8 cellular contexts compared by ENCODE assay signal in genomic region chr15:74723754-74724334, GRCh38. TPM values are rescaled to one million over a fixed set of nuclear protein-coding genes. Genes with fewer than 3 reads are reported as not detected.
A peak's percentile ranks its signal among the peaks of the same experiment; 100 is the strongest.
DNase-seq lines count a peak whose midpoint lies in the region; ATAC-seq, FAIRE-seq and TF ChIP-seq lines count a peak whose summit lies in the region.

No MANE protein-coding gene starts in this region.

- peaks cover 11% of the 10 kb centered on the region for H3K27me3 Mint-ChIP-seq in stimulated activated naive CD8-positive, alpha-beta T cell treated with anti-CD3 and anti-CD28 coated beads, Interleukin-15, amount 100 ng/mL, for 72 hours

- no peaks in the 10 kb centered on the region for H3K9me3 ChIP-seq in GM12878 (replicated peaks; ENCODE audit: control insufficient read depth, insufficient read depth, low read length)

- WGBS in GM12878 (ENCODE audit: insufficient coverage, insufficient replicate concordance, low lambda C conversion rate, missing lambda C conversion rate), result 18% methylated on average over 1 of the region's 1 CpG

- H3K9ac ChIP-seq in GM12878 (ENCODE audit: control insufficient read depth, insufficient read depth, low read length), result no peak overlapping the region

- DNase-seq in stimulated activated naive CD8-positive, alpha-beta T cell treated with anti-CD3 and anti-CD28 coated beads, Interleukin-15, amount 100 ng/mL, for 72 hours, result peak in 1 of 2 donors; percentile 29
- DNase-seq in stimulated activated naive CD8-positive, alpha-beta T cell treated with anti-CD3 and anti-CD28 coated beads, Interleukin-15, Interleukin-2, amounts not matched to agents 100 U/mL and 50 U/mL, for 24 hours, result no peak
- DNase-seq in NCI-H2171 treated with DMSO at 0.1 percent for 48 hours (lab: John Stamatoyannopoulos, UW), result peak; percentile 78
- DNase-seq in GM12878 (ENCODE audit: low read depth, low spot score), result no peak
- DNase-seq in left lobe of liver (ENCODE audit: low spot score), result no peak
- DNase-seq in cortex of kidney (lab: John Stamatoyannopoulos, UW), result no peak

- no peak overlapping the region for H3K4me2 ChIP-seq in GM12878 (ENCODE audit: control insufficient read depth, insufficient read depth)

- intact Hi-C loops in GM12878 (cut with micrococcal nuclease; ENCODE audit: unreplicated experiment), result no loop called here

- in situ Hi-C loops in GM12878 (cut with MboI), result no loop called here

- no peaks in the 10 kb centered on the region for H3K36me3 ChIP-seq in GM12878 (ENCODE audit: control insufficient read depth in 2 of 2, insufficient read depth in 2 of 2, low read length in 1 of 2)

- FAIRE-seq in GM12878 (lab: Jason Lieb, UNC), result no peak

- CTCF ChIA-PET in GM12878 (lab: Yijun Ruan, JAX), result no interaction called here

- H2AFZ ChIP-seq in GM12878 (ENCODE audit: control insufficient read depth, low read depth, low read length), result no peak overlapping the region

- peaks cover 4% of the 10 kb centered on the region for H3K4me1 ChIP-seq in GM12878 (ENCODE audit: control insufficient read depth, insufficient read depth, low read length)

- no peak for TF ChIP-seq CTCF in GM12878 (IDR thresholded peaks at IDR 0.05 in 2 of 3, conservative IDR thresholded peaks at IDR 0.05 in 1 of 3; ENCODE audit: control insufficient read depth in 2 of 3, extremely low read depth in 1 of 3, insufficient read depth in 1 of 3, low read depth in 3 of 3, low read length in 3 of 3)

- POLR2A ChIA-PET in GM12878 (lab: Charles Lee), result interaction anchor here (0.6 kb wide), 1 partner anchor 174 kb away, joined by 3 read pairs; no protein-coding TSS in a partner anchor

- RAD21 ChIA-PET in GM12878 (lab: Charles Lee; ENCODE audit: unreplicated experiment), result no interaction called here

- H4K20me1 ChIP-seq in GM12878 (ENCODE audit: control insufficient read depth, insufficient read depth), result no peaks in the 10 kb centered on the region

- H3K27ac ChIP-seq in GM12878 (ENCODE audit: control insufficient read depth, insufficient read depth), result no peak overlapping the region

- H3K27me3 ChIP-seq in GM12878 (replicated peaks in 1 of 2; ENCODE audit: control insufficient read depth in 2 of 2, insufficient read depth in 2 of 2, low read length in 1 of 2), result peaks cover 0 to 3% of the 10 kb centered on the region in 2 experiments; a peak in 3 of 4 replicates

- no peak for TF ChIP-seq POLR2A in GM12878 (IDR thresholded peaks at IDR 0.05; ENCODE audit: low read depth, low read length)

- H3K4me3 Mint-ChIP-seq in stimulated activated naive CD8-positive, alpha-beta T cell treated with anti-CD3 and anti-CD28 coated beads, Interleukin-15, amount 100 ng/mL, for 72 hours, result peak overlapping the region in 1 of 2 donors; percentile 50

- no peaks in the 10 kb centered on the region for H3K79me2 ChIP-seq in GM12878 (ENCODE audit: control insufficient read depth, insufficient read depth, low read length)

- TF ChIP-seq RAD21 in GM12878 (IDR thresholded peaks at IDR 0.05; ENCODE audit: insufficient read depth, low read depth, low read length), result no peak

- H3K9me3 Mint-ChIP-seq in stimulated activated naive CD8-positive, alpha-beta T cell treated with anti-CD3 and anti-CD28 coated beads, Interleukin-15, amount 100 ng/mL, for 72 hours, result no peaks in the 10 kb centered on the region

- SMC1A ChIA-PET in GM12878 (lab: Charles Lee; ENCODE audit: uncharacterized antibody, unreplicated experiment), result interaction anchor here (1.4 kb wide), 1 partner anchor 45 kb away, joined by 3 read pairs; no protein-coding TSS in a partner anchor

- peaks cover 35% of the 10 kb centered on the region for H3K4me1 Mint-ChIP-seq in stimulated activated naive CD8-positive, alpha-beta T cell treated with anti-CD3 and anti-CD28 coated beads, Interleukin-15, amount 100 ng/mL, for 72 hours

- H3K27ac Mint-ChIP-seq in stimulated activated naive CD8-positive, alpha-beta T cell treated with anti-CD3 and anti-CD28 coated beads, Interleukin-15, amount 100 ng/mL, for 72 hours, result no peak overlapping the region

- no TSS peak for BruUV-seq in GM12878 (replicated peaks; lab: Mats Ljungman, UMichigan)

- no peak for TF ChIP-seq EP300 in GM12878 (IDR thresholded peaks at IDR 0.05; ENCODE audit: borderline replicate concordance in 1 of 2, control insufficient read depth in 1 of 2, low read depth in 2 of 2, low read length in 2 of 2)

- no peak overlapping the region for H3K4me3 ChIP-seq in GM12878

- peak; percentile 33 for ATAC-seq in stimulated activated naive CD8-positive, alpha-beta T cell treated with anti-CD3 and anti-CD28 coated beads, Interleukin-15, amount 100 ng/mL, for 72 hours
- ATAC-seq in stimulated activated naive CD8-positive, alpha-beta T cell treated with anti-CD3 and anti-CD28 coated beads, Interleukin-15, Interleukin-2, amounts not matched to agents 100 U/mL and 50 U/mL, for 24 hours, result no peak
- ATAC-seq in GM12878 (peak; percentile 48; the same call in 2 of the 3 replicates), left lobe of liver (peak; percentile 35), HG02588 (IDR thresholded peaks at IDR 0.05; ENCODE audit: unreplicated experiment) (no peak), HG03469 (IDR thresholded peaks at IDR 0.05; ENCODE audit: unreplicated experiment) (no peak)

RNA-seq across cellular contexts. Expression of gene CYP1A1, which starts 1.5 kb away (rescaled TPM):
- total RNA-seq in GM12878 (2013; cell fraction: nucleolus; rRNA removed), result 0.37 and 0.65 TPM in 2 replicates
- total RNA-seq in GM12878 (2014; rRNA removed), result 0.28 TPM in 1 of 2 replicates, not detected in the other
- total RNA-seq in GM12878 (2014; rRNA removed; fragmentation: Illumina TruSeq; extraction: Trizol), result 0.09 TPM in 1 of 2 replicates, not detected in the other
- not detected in 2 replicates for total RNA-seq in GM12878 (2021)
- polyA plus RNA-seq in GM12878 (2011; ENCODE audit: low read depth), result 0.31 TPM
- polyA plus RNA-seq in GM12878 (2011; rRNA removed), result 0.05 and 0.29 TPM in 2 replicates
- 0.12 and 0.25 TPM in 2 replicates for polyA plus RNA-seq in GM12878 (2011; cell fraction: cytosol; rRNA removed)
- 0.19 and 0.30 TPM in 2 replicates for polyA plus RNA-seq in GM12878 (2011; cell fraction: nucleus; rRNA removed)
- polyA plus RNA-seq in GM12878 (2012), result 0.41 and 0.60 TPM in 2 replicates
- 0.04 TPM in 1 of 2 replicates, not detected in the other for polyA plus RNA-seq in GM12878 (2014; fragmentation: Illumina TruSeq; extraction: Trizol)
- polyA plus RNA-seq in GM12878 (2014; fragmentation: Nextera tagmentation; extraction: Ambion mirVana), result not detected
- 0.04 and 0.22 TPM in 2 replicates for polyA plus RNA-seq in GM12878 (2014; rRNA removed)
- polyA plus RNA-seq in GM12878 (2016; fragmentation: Nextera tagmentation; extraction: Ambion mirVana), result under 1 TPM in 1 of 2 experiments, not detected in 1; 0.71 TPM
- 0.41 TPM in 1 of 2 replicates, not detected in the other for polyA minus RNA-seq in GM12878 (2011; rRNA and poly(A)+ RNA removed)
- polyA minus RNA-seq in GM12878 (2011; cell fraction: cytosol; rRNA and poly(A)+ RNA removed), result not detected in 2 replicates
- polyA minus RNA-seq in GM12878 (2011; cell fraction: nucleus; rRNA and poly(A)+ RNA removed), result 0.36 TPM in 1 of 2 replicates, not detected in the other
- 1.6 TPM for total RNA-seq in left lobe of liver

RNA-seq across cellular contexts. Expression of gene CYP1A2, which starts 24.8 kb away (rescaled TPM):
- total RNA-seq in GM12878 (2013; cell fraction: nucleolus; rRNA removed), result not detected in 2 replicates
- not detected in 2 replicates for total RNA-seq in GM12878 (2014; rRNA removed)
- not detected in 2 replicates for total RNA-seq in GM12878 (2014; rRNA removed; fragmentation: Illumina TruSeq; extraction: Trizol)
- total RNA-seq in GM12878 (2021), result not detected in 2 replicates
- not detected for polyA plus RNA-seq in GM12878 (2011; ENCODE audit: low read depth)
- 0.03 TPM in 1 of 2 replicates, not detected in the other for polyA plus RNA-seq in GM12878 (2011; rRNA removed)
- not detected in 2 replicates for polyA plus RNA-seq in GM12878 (2011; cell fraction: cytosol; rRNA removed)
- polyA plus RNA-seq in GM12878 (2011; cell fraction: nucleus; rRNA removed), result not detected in 2 replicates
- not detected in 2 replicates for polyA plus RNA-seq in GM12878 (2012)
- not detected in 2 replicates for polyA plus RNA-seq in GM12878 (2014; fragmentation: Illumina TruSeq; extraction: Trizol)
- polyA plus RNA-seq in GM12878 (2014; fragmentation: Nextera tagmentation; extraction: Ambion mirVana), result not detected
- not detected in 2 replicates for polyA plus RNA-seq in GM12878 (2014; rRNA removed)
- under 1 TPM; 0.05 to 0.09 TPM for polyA plus RNA-seq in GM12878 (2016; fragmentation: Nextera tagmentation; extraction: Ambion mirVana)
- polyA minus RNA-seq in GM12878 (2011; rRNA and poly(A)+ RNA removed), result not detected in 2 replicates
- not detected in 2 replicates for polyA minus RNA-seq in GM12878 (2011; cell fraction: cytosol; rRNA and poly(A)+ RNA removed)
- polyA minus RNA-seq in GM12878 (2011; cell fraction: nucleus; rRNA and poly(A)+ RNA removed), result not detected in 2 replicates
- total RNA-seq in left lobe of liver, result 120 TPM

RNA-seq across cellular contexts. Expression of gene EDC3, which starts 28.0 kb away (rescaled TPM):
- 24.5 and 29.5 TPM in 2 replicates for total RNA-seq in GM12878 (2013; cell fraction: nucleolus; rRNA removed)
- total RNA-seq in GM12878 (2014; rRNA removed), result 15.4 and 16.3 TPM in 2 replicates
- total RNA-seq in GM12878 (2014; rRNA removed; fragmentation: Illumina TruSeq; extraction: Trizol), result 11.7 and 11.8 TPM in 2 replicates
- 43.6 and 48.4 TPM in 2 replicates for total RNA-seq in GM12878 (2021)
- polyA plus RNA-seq in GM12878 (2011; ENCODE audit: low read depth), result 42.3 TPM
- 32.6 and 46.9 TPM in 2 replicates for polyA plus RNA-seq in GM12878 (2011; rRNA removed)
- 40.8 and 49.0 TPM in 2 replicates for polyA plus RNA-seq in GM12878 (2011; cell fraction: cytosol; rRNA removed)
- polyA plus RNA-seq in GM12878 (2011; cell fraction: nucleus; rRNA removed), result 62.7 and 65.0 TPM in 2 replicates
- polyA plus RNA-seq in GM12878 (2012), result 29.0 and 31.5 TPM in 2 replicates
- polyA plus RNA-seq in GM12878 (2014; fragmentation: Illumina TruSeq; extraction: Trizol), result 43.1 and 45.8 TPM in 2 replicates
- 10 to 100 TPM; 16.0 to 18.5 TPM for polyA plus RNA-seq in GM12878 (2014; fragmentation: Nextera tagmentation; extraction: Ambion mirVana)
- 33.6 and 34.2 TPM in 2 replicates for polyA plus RNA-seq in GM12878 (2014; rRNA removed)
- 10 to 100 TPM; 36.5 to 39.6 TPM for polyA plus RNA-seq in GM12878 (2016; fragmentation: Nextera tagmentation; extraction: Ambion mirVana)
- 85.8 and 102 TPM in 2 replicates for polyA minus RNA-seq in GM12878 (2011; rRNA and poly(A)+ RNA removed)
- polyA minus RNA-seq in GM12878 (2011; cell fraction: cytosol; rRNA and poly(A)+ RNA removed), result 19.9 and 29.8 TPM in 2 replicates
- polyA minus RNA-seq in GM12878 (2011; cell fraction: nucleus; rRNA and poly(A)+ RNA removed), result 30.1 and 36.9 TPM in 2 replicates
- 13.4 TPM for total RNA-seq in left lobe of liver

RNA-seq across cellular contexts. Expression of gene CSK, which starts 58.0 kb away (rescaled TPM):
- total RNA-seq in GM12878 (2013; cell fraction: nucleolus; rRNA removed), result 239 and 258 TPM in 2 replicates
- total RNA-seq in GM12878 (2014; rRNA removed) (70.9 and 77.3 TPM in 2 replicates), GM12878 (2014; rRNA removed; fragmentation: Illumina TruSeq; extraction: Trizol) (68.1 and 70.9 TPM in 2 replicates), GM12878 (2021) (313 and 327 TPM in 2 replicates), left lobe of liver (32.7 TPM)
- polyA plus RNA-seq in GM12878 (2011; ENCODE audit: low read depth), result 88.8 TPM
- polyA plus RNA-seq in GM12878 (2011; rRNA removed) (54.2 and 107 TPM in 2 replicates), GM12878 (2014; fragmentation: Illumina TruSeq; extraction: Trizol) (39.6 and 132 TPM in 2 replicates), GM12878 (2014; fragmentation: Nextera tagmentation; extraction: Ambion mirVana) (10 to 100 TPM in 1 of 2 experiments, 1 to 10 TPM in 1; 3.4 to 11.5 TPM), GM12878 (2014; rRNA removed) (134 and 172 TPM in 2 replicates), GM12878 (2016; fragmentation: Nextera tagmentation; extraction: Ambion mirVana) (10 to 100 TPM; 53.4 to 74.3 TPM)
- polyA plus RNA-seq in GM12878 (2011; cell fraction: cytosol; rRNA removed), result 137 and 141 TPM in 2 replicates
- polyA plus RNA-seq in GM12878 (2011; cell fraction: nucleus; rRNA removed), result 436 and 515 TPM in 2 replicates
- polyA plus RNA-seq in GM12878 (2012), result 170 and 175 TPM in 2 replicates
- 134 and 177 TPM in 2 replicates for polyA minus RNA-seq in GM12878 (2011; rRNA and poly(A)+ RNA removed)
- polyA minus RNA-seq in GM12878 (2011; cell fraction: cytosol; rRNA and poly(A)+ RNA removed), result 98.8 and 103 TPM in 2 replicates
- polyA minus RNA-seq in GM12878 (2011; cell fraction: nucleus; rRNA and poly(A)+ RNA removed), result 80.9 and 166 TPM in 2 replicates

Comparison
In these comparisons a context has a peak if more than half of its experiments do, and no peak if none do; other contexts are left out.
1. ATAC-seq: peak in stimulated activated naive CD8-positive, alpha-beta T cell treated with anti-CD3 and anti-CD28 coated beads, Interleukin-15, amount 100 ng/mL, for 72 hours (single experiment), GM12878 (single experiment) and left lobe of liver (single experiment); none in stimulated activated naive CD8-positive, alpha-beta T cell treated with anti-CD3 and anti-CD28 coated beads, Interleukin-15, Interleukin-2, amounts not matched to agents 100 U/mL and 50 U/mL, for 24 hours (single experiment), HG02588 (single experiment) and HG03469 (single experiment).
2. RNA of gene CYP1A2, which starts 24.8 kb away (total RNA-seq): 120 TPM in left lobe of liver (single experiment); not detected in GM12878; every median in the first group is over 100 times any median in the second.